Comparison of ENCODE assay signal across 21 cellular contexts in the genomic region with DNA sequence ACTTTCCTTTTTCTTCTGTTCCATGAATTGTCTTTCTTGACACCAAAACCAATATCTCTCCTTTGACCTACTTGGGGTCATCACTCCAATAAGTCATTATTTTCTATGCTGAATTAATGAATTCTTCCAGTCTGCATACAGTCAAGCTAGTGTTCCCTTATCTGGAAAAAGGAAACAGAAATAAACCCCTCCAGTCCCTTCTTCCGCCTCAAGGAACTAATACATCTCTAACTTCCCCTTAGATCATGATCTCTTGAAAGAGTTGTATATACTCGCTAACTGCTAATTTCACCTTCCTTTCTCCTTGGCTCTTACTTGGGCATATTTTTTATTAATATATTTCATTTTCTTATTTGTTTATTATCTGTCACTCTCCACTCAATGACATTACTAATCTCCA. TPM values are rescaled to one million over a fixed set of nuclear protein-coding genes. Genes with fewer than 3 reads are reported as not detected.
DNase-seq lines count a peak whose midpoint lies in the region; ATAC-seq and TF ChIP-seq lines count a peak whose summit lies in the region.
"Had no signal": no experiment of that assay in that cellular context is flagged by ENCODE, and none has a peak within 500 bp of the region (broad histone marks: within the 10 kb centered on the region; RNA-seq: fewer than 3 reads in every experiment).

No MANE protein-coding gene starts in this region.

- intact Hi-C loops in right cardiac atrium (cut with DNase I), result no loop called here

- in situ Hi-C loops in KBM-7 (cut with MboI; ENCODE audit: low pct_unique_long_range_greater_than_20kb, low sequenced_read_pairs), result no loop called here

- DNase-seq in DND-41, result no peak
- DNase-seq in KBM-7, result peak; percentile 57
- peak; percentile 22 for DNase-seq in OCI-M1 (lab: John Stamatoyannopoulos, UW)
- DNase-seq in memory B cell (ENCODE audit: low spot score in 2 of 2), result no peak
- DNase-seq in BE2C, result no peak
- no peak for DNase-seq in NCI-H1694 treated with DMSO at 0.1 percent for 48 hours (lab: John Stamatoyannopoulos, UW)
- DNase-seq in right cardiac atrium, result no peak
- DNase-seq: Caco-2; CD4-positive, CD25-positive, alpha-beta regulatory T cell; GOT3; KG1; NCI-H1105; NCI-H187; NCI-H345; NCI-H524 treated with DMSO at 0.1 percent for 48 hours; Right ventricle myocardium superior; T-helper 1 cell; T-helper 9 cell had no signal

- TF ChIP-seq CTCF in DND-41 (IDR thresholded peaks at IDR 0.05; ENCODE audit: borderline replicate concordance, extremely low read depth, low read length, poor library complexity, severe bottlenecking) (no peak), BE2C (IDR thresholded peaks at IDR 0.05; ENCODE audit: low read depth, low read length) (no peak)

- H3K36me3 Mint-ChIP-seq in memory B cell, result peaks cover 2% of the 10 kb centered on the region

- H3K27me3 Mint-ChIP-seq in memory B cell, result no peaks in the 10 kb centered on the region
- H3K27me3 Mint-ChIP-seq: CD4-positive, CD25-positive, alpha-beta regulatory T cell had no signal

- H3K4me1 Mint-ChIP-seq in memory B cell, result peaks cover 25% of the 10 kb centered on the region

- H3K9me3 Mint-ChIP-seq in memory B cell, result peaks cover 5% of the 10 kb centered on the region

- no peak overlapping the region for H3K4me3 Mint-ChIP-seq in memory B cell
- H3K4me3 Mint-ChIP-seq: CD4-positive, CD25-positive, alpha-beta regulatory T cell had no signal

- no peaks in the 10 kb centered on the region for H3K27me3 ChIP-seq in DND-41 (ENCODE audit: insufficient read depth, low read length, poor library complexity)
- H3K27me3 ChIP-seq in BE2C, result no peaks in the 10 kb centered on the region
- H3K27me3 ChIP-seq in right cardiac atrium (ENCODE audit: control insufficient read depth, insufficient read depth), result no peaks in the 10 kb centered on the region

- H3K27ac Mint-ChIP-seq in memory B cell, result no peak overlapping the region

- H3K9me3 ChIP-seq in DND-41 (ENCODE audit: insufficient read depth, low read length, severe bottlenecking), result no peaks in the 10 kb centered on the region
- H3K9me3 ChIP-seq in BE2C, result no peaks in the 10 kb centered on the region
- no peaks in the 10 kb centered on the region for H3K9me3 ChIP-seq in right cardiac atrium (ENCODE audit: control insufficient read depth, low read length)
- H3K9me3 ChIP-seq: Caco-2 had no signal

- H3K79me2 ChIP-seq in DND-41 (ENCODE audit: insufficient read depth, low read length), result peaks cover 6% of the 10 kb centered on the region

- H3K4me2 ChIP-seq in DND-41 (ENCODE audit: insufficient read depth, low read length), result no peak overlapping the region

- no peaks in the 10 kb centered on the region for H4K20me1 ChIP-seq in DND-41 (ENCODE audit: insufficient read depth, low read length)

- no peaks in the 10 kb centered on the region for H3K36me3 ChIP-seq in DND-41 (ENCODE audit: insufficient read depth, low read length)
- no peaks in the 10 kb centered on the region for H3K36me3 ChIP-seq in BE2C

- H3K4me1 ChIP-seq in DND-41 (ENCODE audit: insufficient read depth, low read length), result peaks cover 52% of the 10 kb centered on the region
- H3K4me1 ChIP-seq in BE2C, result no peaks in the 10 kb centered on the region
- H3K4me1 ChIP-seq in right cardiac atrium (ENCODE audit: control insufficient read depth, insufficient read depth, low read length), result no peaks in the 10 kb centered on the region
- H3K4me1 ChIP-seq: Caco-2 had no signal

- no peak overlapping the region for H2AFZ ChIP-seq in DND-41 (ENCODE audit: low read depth, low read length)

- 83% methylated on average over 2 of the region's 2 CpGs for WGBS in right cardiac atrium

- no peak overlapping the region for H3K9ac ChIP-seq in DND-41 (ENCODE audit: low read depth, low read length)

- no peak overlapping the region for H3K4me3 ChIP-seq in DND-41 (ENCODE audit: low read depth in 1 of 2, low read length in 2 of 2)
- no peak overlapping the region for H3K4me3 ChIP-seq in BE2C (ENCODE audit: low read depth, low read length)
- H3K4me3 ChIP-seq in right cardiac atrium (ENCODE audit: low read length), result no peak overlapping the region

- ATAC-seq in DND-41 (ENCODE audit: insufficient read depth, low read depth) (no peak), memory B cell (ENCODE audit: low read depth) (peak; percentile 59), HG03175 (IDR thresholded peaks at IDR 0.05; ENCODE audit: unreplicated experiment) (no peak), right cardiac atrium (no peak)
- ATAC-seq: HCT116 had no signal

- peak overlapping the region; percentile 79 for H3K27ac ChIP-seq in DND-41 (ENCODE audit: low read length)
- no peak overlapping the region for H3K27ac ChIP-seq in right cardiac atrium (ENCODE audit: low read length)

RNA-seq across cellular contexts. Expression of a gene that starts 7.3 kb away (rescaled TPM):
- polyA plus RNA-seq in BE2C (2012; ENCODE audit: insufficient read depth, insufficient read length, low read depth), result 1.9 TPM
- 1 to 10 TPM; 4.5 to 8.4 (median 6.3) TPM for total RNA-seq in right cardiac atrium
- polyA plus RNA-seq in right cardiac atrium, result 8.2 TPM
- total RNA-seq: Caco-2, MCF 10A had no signal

Comparison
In these comparisons a context has a peak if more than half of its experiments do, and no peak if none do; other contexts are left out.
1. DNase-seq: peak in KBM-7 (single experiment) and OCI-M1 (single experiment); none in DND-41 (single experiment), memory B cell (0 of 2), BE2C (single experiment), NCI-H1694 treated with DMSO at 0.1 percent for 48 hours (single experiment) and right cardiac atrium (0 of 3).